Comparison of ENCODE assay signal across 17 cellular contexts in genomic region chr3:129176051-129176450, GRCh38. TPM values are rescaled to one million over a fixed set of nuclear protein-coding genes. Genes with fewer than 3 reads are reported as not detected.
DNase-seq lines count a peak whose midpoint lies in the region; ATAC-seq, FAIRE-seq and TF ChIP-seq lines count a peak whose summit lies in the region.
"Had no signal": no experiment of that assay in that cellular context is flagged by ENCODE, and none has a peak within 500 bp of the region (broad histone marks: within the 10 kb centered on the region; RNA-seq: fewer than 3 reads in every experiment).

No MANE protein-coding gene starts in this region.

- H3K9me3 Mint-ChIP-seq in T-helper 2 cell treated with Interferon-gamma antibody and Interleukin-4, amounts not matched to agents 5 μg/mL and 100 μg/mL, for 36 hours, result no peaks in the 10 kb centered on the region
- H3K9me3 Mint-ChIP-seq in CD8-positive, alpha-beta memory T cell, result no peaks in the 10 kb centered on the region
- H3K9me3 Mint-ChIP-seq in activated naive CD8-positive, alpha-beta T cell treated with anti-CD3 and anti-CD28 coated beads, Interleukin-2, amount 50 U/mL, for 24 hours, result no peaks in the 10 kb centered on the region
- H3K9me3 Mint-ChIP-seq in natural killer cell, result no peaks in the 10 kb centered on the region
- H3K9me3 Mint-ChIP-seq: T-helper 1 cell treated with Interleukin-12 subunit alpha and Interleukin-12 subunit beta and Interleukin-4 antibody, amounts not matched to agents 30 μg/mL and 1 μg/mL, for 36 hours had no signal

- no peaks in the 10 kb centered on the region for H3K27me3 ChIP-seq in CD8-positive, alpha-beta memory T cell (ENCODE audit: insufficient read depth, low read length, poor library complexity, severe bottlenecking)
- H3K27me3 ChIP-seq: pancreas had no signal

- no peak overlapping the region for H3K27ac ChIP-seq in CD8-positive, alpha-beta memory T cell (ENCODE audit: low read depth, low read length)
- H3K27ac ChIP-seq: C4-2B had no signal

- TF ChIP-seq CTCF in natural killer cell (IDR thresholded peaks at IDR 0.05), result no peak

- H3K4me1 Mint-ChIP-seq in T-helper 2 cell treated with Interferon-gamma antibody and Interleukin-4, amounts not matched to agents 5 μg/mL and 100 μg/mL, for 36 hours (ENCODE audit: low read depth), result peaks cover 52% of the 10 kb centered on the region
- H3K4me1 Mint-ChIP-seq in CD8-positive, alpha-beta memory T cell, result peaks cover 79 to 90% (median 90%) of the 10 kb centered on the region in 3 donors
- peaks cover 89% of the 10 kb centered on the region for H3K4me1 Mint-ChIP-seq in activated naive CD8-positive, alpha-beta T cell treated with anti-CD3 and anti-CD28 coated beads, Interleukin-2, amount 50 U/mL, for 24 hours
- H3K4me1 Mint-ChIP-seq in natural killer cell, result peaks cover 66 to 71% of the 10 kb centered on the region in 2 donors

- intact Hi-C loops in natural killer cell (cut with micrococcal nuclease), result no loop called here

- peak overlapping the region; percentile 14 for H3K4me3 Mint-ChIP-seq in T-helper 2 cell treated with Interferon-gamma antibody and Interleukin-4, amounts not matched to agents 5 μg/mL and 100 μg/mL, for 36 hours
- peak overlapping the region; percentile 12 to 77 (median 49) for H3K4me3 Mint-ChIP-seq in CD8-positive, alpha-beta memory T cell
- peak overlapping the region; percentile 23 for H3K4me3 Mint-ChIP-seq in activated naive CD8-positive, alpha-beta T cell treated with anti-CD3 and anti-CD28 coated beads, Interleukin-2, amount 50 U/mL, for 24 hours
- H3K4me3 Mint-ChIP-seq in natural killer cell, result peak overlapping the region; percentile 30
- H3K4me3 Mint-ChIP-seq: T-helper 1 cell treated with Interleukin-12 subunit alpha and Interleukin-12 subunit beta and Interleukin-4 antibody, amounts not matched to agents 30 μg/mL and 1 μg/mL, for 36 hours had no signal

- FAIRE-seq in RCC 7860 (lab: Jason Lieb, UNC), result no peak
- FAIRE-seq: kidney, pancreas had no signal

- H3K4me3 ChIP-seq in CD8-positive, alpha-beta memory T cell (ENCODE audit: low read length), result no peak overlapping the region

- no peak for DNase-seq in T-helper 2 cell treated with Interferon-gamma antibody and Interleukin-4, amounts not matched to agents 5 μg/mL and 100 μg/mL, for 36 hours (ENCODE audit: low spot score)
- DNase-seq in T-helper 2 cell (no peak), natural killer cell (no peak), RCC 7860 (ENCODE audit: low spot score) (no peak), cerebellum (ENCODE audit: low spot score) (no peak)
- no peak for DNase-seq in CD8-positive, alpha-beta memory T cell
- no peak for DNase-seq in activated naive CD8-positive, alpha-beta T cell treated with anti-CD3 and anti-CD28 coated beads, Interleukin-2, amount 50 U/mL, for 24 hours
- DNase-seq in stimulated activated CD4-positive, alpha-beta T cell treated with anti-CD3 and anti-CD28 coated beads, Interleukin-12 subunit alpha, Interleukin-12 subunit beta, amount 100 ng/mL, for 4 hours, result no peak
- DNase-seq: 8988T, kidney, midbrain, MV-4-11, NCI-H69, pancreas had no signal

- peaks cover 50% of the 10 kb centered on the region for H3K36me3 Mint-ChIP-seq in T-helper 2 cell treated with Interferon-gamma antibody and Interleukin-4, amounts not matched to agents 5 μg/mL and 100 μg/mL, for 36 hours (ENCODE audit: low read depth)
- peaks cover 0 to 76% (median 17%) of the 10 kb centered on the region in 3 donors for H3K36me3 Mint-ChIP-seq in CD8-positive, alpha-beta memory T cell
- peaks cover 80% of the 10 kb centered on the region for H3K36me3 Mint-ChIP-seq in activated naive CD8-positive, alpha-beta T cell treated with anti-CD3 and anti-CD28 coated beads, Interleukin-2, amount 50 U/mL, for 24 hours (ENCODE audit: low read depth)
- H3K36me3 Mint-ChIP-seq in natural killer cell, result peaks cover 4% of the 10 kb centered on the region

- no peaks in the 10 kb centered on the region for H3K27me3 Mint-ChIP-seq in T-helper 2 cell treated with Interferon-gamma antibody and Interleukin-4, amounts not matched to agents 5 μg/mL and 100 μg/mL, for 36 hours (ENCODE audit: low read depth)
- H3K27me3 Mint-ChIP-seq in CD8-positive, alpha-beta memory T cell, result peaks cover 0 to under 1% of the 10 kb centered on the region in 2 donors
- H3K27me3 Mint-ChIP-seq in activated naive CD8-positive, alpha-beta T cell treated with anti-CD3 and anti-CD28 coated beads, Interleukin-2, amount 50 U/mL, for 24 hours, result no peaks in the 10 kb centered on the region
- H3K27me3 Mint-ChIP-seq in natural killer cell (ENCODE audit: low read depth in 2 of 2), result no peaks in the 10 kb centered on the region

- peaks cover 76% of the 10 kb centered on the region for H3K4me1 ChIP-seq in CD8-positive, alpha-beta memory T cell (ENCODE audit: insufficient read depth, low read length)

- ATAC-seq in activated naive CD8-positive, alpha-beta T cell treated with anti-CD3 and anti-CD28 coated beads, Interleukin-2, amount 50 U/mL, for 24 hours, result no peak
- ATAC-seq in natural killer cell, result no peak
- ATAC-seq: HCT116, pancreas had no signal

- POLR2A ChIA-PET in CD8-positive, alpha-beta memory T cell (lab: Charles Lee), result interaction anchor here (1.2 kb wide), 1 partner anchor 73 kb away, joined by 3 read pairs; the partner anchor contains the start of gene COPG1

- H3K36me3 ChIP-seq in CD8-positive, alpha-beta memory T cell (ENCODE audit: insufficient read depth, low read length), result peaks cover 11% of the 10 kb centered on the region

- no peaks in the 10 kb centered on the region for H3K9me3 ChIP-seq in CD8-positive, alpha-beta memory T cell (ENCODE audit: low read length)
- H3K9me3 ChIP-seq: pancreas had no signal

- CTCF ChIA-PET in CD8-positive, alpha-beta memory T cell (lab: Charles Lee), result no interaction called here

- H3K27ac Mint-ChIP-seq in T-helper 2 cell treated with Interferon-gamma antibody and Interleukin-4, amounts not matched to agents 5 μg/mL and 100 μg/mL, for 36 hours, result no peak overlapping the region
- H3K27ac Mint-ChIP-seq in CD8-positive, alpha-beta memory T cell, result peak overlapping the region; percentile 6 to 96 (median 61)
- peak overlapping the region; percentile 58 for H3K27ac Mint-ChIP-seq in activated naive CD8-positive, alpha-beta T cell treated with anti-CD3 and anti-CD28 coated beads, Interleukin-2, amount 50 U/mL, for 24 hours
- H3K27ac Mint-ChIP-seq in natural killer cell, result peak overlapping the region; percentile 73 to 78
- H3K27ac Mint-ChIP-seq: T-helper 1 cell treated with Interleukin-12 subunit alpha and Interleukin-12 subunit beta and Interleukin-4 antibody, amounts not matched to agents 30 μg/mL and 1 μg/mL, for 36 hours had no signal

RNA-seq across cellular contexts. Expression of gene CNBP, which starts 7.6 kb away (rescaled TPM):
- total RNA-seq in CD8-positive, alpha-beta memory T cell, result 100 to 1,000 TPM; 474 to 487 TPM
- 931 TPM for polyA plus RNA-seq in CD8-positive, alpha-beta memory T cell
- 100 to 1,000 TPM; 202 to 223 (median 211) TPM for total RNA-seq in natural killer cell
- total RNA-seq in cerebellum, result 127 TPM

RNA-seq across cellular contexts. Expression of gene ISY1, which starts 15.2 kb away (rescaled TPM):
- 10 to 100 TPM; 84.6 to 94.7 TPM for total RNA-seq in CD8-positive, alpha-beta memory T cell
- polyA plus RNA-seq in CD8-positive, alpha-beta memory T cell, result 91.6 TPM
- 10 to 100 TPM; 51.9 to 58.2 (median 56.1) TPM for total RNA-seq in natural killer cell
- total RNA-seq in cerebellum, result 11.2 TPM

RNA-seq across cellular contexts. Expression of gene RAB43, which starts 54.4 kb away (rescaled TPM):
- 10 to 100 TPM; 22.9 to 28.6 TPM for total RNA-seq in CD8-positive, alpha-beta memory T cell
- 14.9 TPM for polyA plus RNA-seq in CD8-positive, alpha-beta memory T cell
- total RNA-seq in natural killer cell (10 to 100 TPM; 36.5 to 47.2 (median 38.3) TPM), cerebellum (3.4 TPM)
